ENCODE assay signal across 8 cellular contexts in genomic region chr16:11796227-11797165, GRCh38. TPM values are rescaled to one million over a fixed set of nuclear protein-coding genes. Genes with fewer than 3 reads are reported as not detected.
DNase-seq lines count a peak whose midpoint lies in the region; ATAC-seq and TF ChIP-seq lines count a peak whose summit lies in the region.

No MANE protein-coding gene starts in this region.

- H3K36me3 Mint-ChIP-seq in WTC11, result peaks cover 7% of the 10 kb centered on the region; the same call in 1 of the 2 replicates
- H3K36me3 Mint-ChIP-seq in effector memory CD8-positive, alpha-beta T cell (ENCODE audit: insufficient read depth), result peaks cover 25% of the 10 kb centered on the region

- POLR2A ChIA-PET in WTC11 (lab: Charles Lee), result interaction anchor here (0.9 to 1.7 kb wide), 6 partner anchors 12 to 160 kb away, joined by 3 to 12 read pairs (median 4); partner anchors contain the start of genes RSL1D1 and TXNDC11

- ATAC-seq in HG03139 (IDR thresholded peaks at IDR 0.05; ENCODE audit: unreplicated experiment), result peak; percentile 11
- ATAC-seq in WTC11, result no peak
- ATAC-seq in effector memory CD8-positive, alpha-beta T cell (replicated peaks), result no peak

- H3K4me3 Mint-ChIP-seq in WTC11, result peak overlapping the region; percentile 81
- peak overlapping the region; percentile 92 to 94 for H3K4me3 Mint-ChIP-seq in effector memory CD8-positive, alpha-beta T cell

- H3K9me3 Mint-ChIP-seq in WTC11, result no peaks in the 10 kb centered on the region
- H3K9me3 Mint-ChIP-seq in effector memory CD8-positive, alpha-beta T cell, result no peaks in the 10 kb centered on the region

- CTCF ChIA-PET in WTC11 (lab: Charles Lee), result interaction anchor here (0.8 to 3.5 kb wide), 25 partner anchors 10 to 415 kb away, joined by 3 to 27 read pairs (median 6); partner anchors contain the start of genes RSL1D1 and TXNDC11

- DNase-seq in NCI-H2227 (lab: John Stamatoyannopoulos, UW; ENCODE audit: unreplicated experiment) (peak; percentile 34), NCI-H2227 treated with DMSO at 0.1 percent for 48 hours (lab: John Stamatoyannopoulos, UW) (no peak), WTC11 (ENCODE audit: low spot score) (peak; percentile 54), lung microvascular endothelial cell (ENCODE audit: low read depth in 2 of 2) (peak; percentile 68 to 70), activated gamma-delta T cell treated with Interleukin-2 at 50 U/mL for 16 hours (no peak)
- peak; percentile 25 to 36 (median 26) for DNase-seq in effector memory CD8-positive, alpha-beta T cell
- peak in 4 of 6 experiments; percentile 33 to 50 (median 41) for DNase-seq in stimulated activated naive CD4-positive, alpha-beta T cell (lab: John Stamatoyannopoulos, UW)

- no peaks in the 10 kb centered on the region for H3K27me3 Mint-ChIP-seq in WTC11 (ENCODE audit: low read depth)
- no peaks in the 10 kb centered on the region for H3K27me3 Mint-ChIP-seq in effector memory CD8-positive, alpha-beta T cell

- peak overlapping the region; percentile 80 for H3K27ac Mint-ChIP-seq in WTC11
- H3K27ac Mint-ChIP-seq in effector memory CD8-positive, alpha-beta T cell, result peak overlapping the region; percentile 93 to 97

- peaks cover 39% of the 10 kb centered on the region for H3K4me1 Mint-ChIP-seq in WTC11
- peaks cover 51 to 66% of the 10 kb centered on the region in 2 donors for H3K4me1 Mint-ChIP-seq in effector memory CD8-positive, alpha-beta T cell (ENCODE audit: low read depth in 2 of 2)

- TF ChIP-seq CTCF in WTC11 (IDR thresholded peaks at IDR 0.05), result no peak

TF ChIP-seq in WTC11, 78 proteins besides CTCF, POLR2A, EP300 and RAD21:
- TF ChIP-seq ZNF317 (CRISPR knock-in tag; IDR thresholded peaks at IDR 0.05; ENCODE audit: borderline replicate concordance, low read depth), result no peak
- no peak for TF ChIP-seq ZNF219 (CRISPR knock-in tag; IDR thresholded peaks at IDR 0.05; ENCODE audit: borderline replicate concordance)
- 0 out of 2 replicates have a peak, but pooled peaks have one; percentile 28 for TF ChIP-seq HMGXB4 (CRISPR knock-in tag; IDR thresholded peaks at IDR 0.05)
- no peak for TF ChIP-seq RORB (CRISPR knock-in tag; IDR thresholded peaks at IDR 0.05)
- 0 out of 2 replicates have a peak, but pooled peaks have one; percentile 29 for TF ChIP-seq EMX1 (CRISPR knock-in tag; IDR thresholded peaks at IDR 0.05)
- TF ChIP-seq, protein P1, sequence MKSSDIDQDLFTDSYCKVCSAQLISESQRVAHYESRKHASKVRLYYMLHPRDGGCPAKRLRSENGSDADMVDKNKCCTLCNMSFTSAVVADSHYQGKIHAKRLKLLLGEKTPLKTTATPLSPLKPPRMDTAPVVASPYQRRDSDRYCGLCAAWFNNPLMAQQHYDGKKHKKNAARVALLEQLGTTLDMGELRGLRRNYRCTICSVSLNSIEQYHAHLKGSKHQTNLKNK (CRISPR knock-in tag; IDR thresholded peaks at IDR 0.05), result no peak
- TF ChIP-seq, protein P2, sequence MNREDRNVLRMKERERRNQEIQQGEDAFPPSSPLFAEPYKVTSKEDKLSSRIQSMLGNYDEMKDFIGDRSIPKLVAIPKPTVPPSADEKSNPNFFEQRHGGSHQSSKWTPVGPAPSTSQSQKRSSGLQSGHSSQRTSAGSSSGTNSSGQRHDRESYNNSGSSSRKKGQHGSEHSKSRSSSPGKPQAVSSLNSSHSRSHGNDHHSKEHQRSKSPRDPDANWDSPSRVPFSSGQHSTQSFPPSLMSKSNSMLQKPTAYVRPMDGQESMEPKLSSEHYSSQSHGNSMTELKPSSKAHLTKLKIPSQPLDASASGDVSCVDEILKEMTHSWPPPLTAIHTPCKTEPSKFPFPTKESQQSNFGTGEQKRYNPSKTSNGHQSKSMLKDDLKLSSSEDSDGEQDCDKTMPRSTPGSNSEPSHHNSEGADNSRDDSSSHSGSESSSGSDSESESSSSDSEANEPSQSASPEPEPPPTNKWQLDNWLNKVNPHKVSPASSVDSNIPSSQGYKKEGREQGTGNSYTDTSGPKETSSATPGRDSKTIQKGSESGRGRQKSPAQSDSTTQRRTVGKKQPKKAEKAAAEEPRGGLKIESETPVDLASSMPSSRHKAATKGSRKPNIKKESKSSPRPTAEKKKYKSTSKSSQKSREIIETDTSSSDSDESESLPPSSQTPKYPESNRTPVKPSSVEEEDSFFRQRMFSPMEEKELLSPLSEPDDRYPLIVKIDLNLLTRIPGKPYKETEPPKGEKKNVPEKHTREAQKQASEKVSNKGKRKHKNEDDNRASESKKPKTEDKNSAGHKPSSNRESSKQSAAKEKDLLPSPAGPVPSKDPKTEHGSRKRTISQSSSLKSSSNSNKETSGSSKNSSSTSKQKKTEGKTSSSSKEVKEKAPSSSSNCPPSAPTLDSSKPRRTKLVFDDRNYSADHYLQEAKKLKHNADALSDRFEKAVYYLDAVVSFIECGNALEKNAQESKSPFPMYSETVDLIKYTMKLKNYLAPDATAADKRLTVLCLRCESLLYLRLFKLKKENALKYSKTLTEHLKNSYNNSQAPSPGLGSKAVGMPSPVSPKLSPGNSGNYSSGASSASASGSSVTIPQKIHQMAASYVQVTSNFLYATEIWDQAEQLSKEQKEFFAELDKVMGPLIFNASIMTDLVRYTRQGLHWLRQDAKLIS (CRISPR knock-in tag; IDR thresholded peaks at IDR 0.05; ENCODE audit: borderline replicate concordance), result no peak
- TF ChIP-seq ZNF671 (CRISPR knock-in tag; IDR thresholded peaks at IDR 0.05), result no peak

RNA-seq across cellular contexts. Expression of gene ZC3H7A, which starts 0.6 kb away (rescaled TPM):
- total RNA-seq in WTC11 (2021) (39.9 to 45.9 TPM (median 43.0 TPM) in 3 replicates), lung microvascular endothelial cell (35.1 and 53.2 TPM in 2 replicates)

RNA-seq across cellular contexts. Expression of gene TXNDC11, which starts 53.8 kb away (rescaled TPM):
- 11.1 to 11.5 TPM (median 11.4 TPM) in 3 replicates for total RNA-seq in WTC11 (2021)
- total RNA-seq in lung microvascular endothelial cell, result 23.8 and 32.7 TPM in 2 replicates

RNA-seq across cellular contexts. Expression of gene RSL1D1, which starts 54.8 kb away (rescaled TPM):
- total RNA-seq in WTC11 (2021), result 203 to 227 TPM (median 216 TPM) in 3 replicates
- total RNA-seq in lung microvascular endothelial cell, result 23.4 and 29.2 TPM in 2 replicates

Comparison
In these comparisons a context has a peak if more than half of its experiments do, and no peak if none do; other contexts are left out.
1. DNase-seq: peak in NCI-H2227 (single experiment), WTC11 (single experiment), effector memory CD8-positive, alpha-beta T cell (3 of 3), lung microvascular endothelial cell (2 of 2) and stimulated activated naive CD4-positive, alpha-beta T cell (4 of 6); none in NCI-H2227 treated with DMSO at 0.1 percent for 48 hours (single experiment) and activated gamma-delta T cell treated with Interleukin-2 at 50 U/mL for 16 hours (single experiment).